8 cellular contexts compared by ENCODE assay signal in genomic region chr4:78644744-78645330, GRCh38.
DNase-seq lines count a peak whose midpoint lies in the region; ATAC-seq and TF ChIP-seq lines count a peak whose summit lies in the region.

No MANE protein-coding gene starts in this region.

- no peaks in the 10 kb centered on the region for H3K9me3 Mint-ChIP-seq in CD8-positive, alpha-beta T cell

- H3K9ac ChIP-seq in rectal smooth muscle tissue (ENCODE audit: low read length) = no peak overlapping the region

- POLR2A ChIA-PET in CD8-positive, alpha-beta T cell (lab: Charles Lee) = interaction anchor here (0.6 kb wide), 3 partner anchors 17 to 121 kb away, joined by 3 to 4 read pairs (median 3); no protein-coding TSS in a partner anchor

- no peaks in the 10 kb centered on the region for H3K27me3 Mint-ChIP-seq in CD8-positive, alpha-beta T cell (ENCODE audit: low read depth)

- peak in 6 of 7 experiments; percentile 1 to 52 (median 28) for DNase-seq in CD8-positive, alpha-beta T cell
- DNase-seq in OCI-M1 (lab: John Stamatoyannopoulos, UW) = peak; percentile 92
- peak; percentile 54 for DNase-seq in activated naive CD4-positive, alpha-beta T cell treated with anti-CD3 and anti-CD28 coated beads, Interleukin-2, amount 50 U/mL, for 16 hours
- peak; percentile 68 to 88 for DNase-seq in cardiac muscle cell (ENCODE audit: low read depth in 1 of 2, low spot score in 1 of 2)
- DNase-seq in HuH-7.5 (ENCODE audit: low spot score) = no peak

- intact Hi-C loops in CD8-positive, alpha-beta T cell (cut with DNase I, micrococcal nuclease) = loop anchor here (1.0 to 2.0 kb wide), 2 partner anchors 219 to 220 kb away; no protein-coding TSS in a partner anchor

- TF ChIP-seq CTCF in CD8-positive, alpha-beta T cell (IDR thresholded peaks at IDR 0.05) = peak; percentile 85
- TF ChIP-seq CTCF in cardiac muscle cell (IDR thresholded peaks at IDR 0.05; ENCODE audit: low read depth, low read length) = peak; percentile 93

- no peak overlapping the region for H3K4me3 ChIP-seq in CD8-positive, alpha-beta T cell (ENCODE audit: low read depth, low read length)
- H3K4me3 ChIP-seq in cardiac muscle cell (no peak overlapping the region), rectal smooth muscle tissue (ENCODE audit: low read length) (no peak overlapping the region)

- H3K4me3 Mint-ChIP-seq in CD8-positive, alpha-beta T cell = no peak overlapping the region

- no peak overlapping the region for H3K27ac ChIP-seq in CD8-positive, alpha-beta T cell (ENCODE audit: low read depth, low read length)
- H3K27ac ChIP-seq in cardiac muscle cell = no peak overlapping the region
- H3K27ac ChIP-seq in rectal smooth muscle tissue (ENCODE audit: low read depth, low read length) = peak overlapping the region; percentile 78

- CTCF ChIA-PET in CD8-positive, alpha-beta T cell (lab: Charles Lee) = interaction anchor here (0.6 to 1.8 kb wide), 8 partner anchors 9 to 822 kb away, joined by 3 to 8 read pairs (median 3); no protein-coding TSS in a partner anchor

- H3K4me1 ChIP-seq in CD8-positive, alpha-beta T cell (ENCODE audit: insufficient read depth, low read length) = no peaks in the 10 kb centered on the region
- H3K4me1 ChIP-seq in cardiac muscle cell (ENCODE audit: low read depth) = no peaks in the 10 kb centered on the region
- peaks cover 9% of the 10 kb centered on the region for H3K4me1 ChIP-seq in rectal smooth muscle tissue (ENCODE audit: control insufficient read depth, insufficient read depth, low read length)

- H3K4me1 Mint-ChIP-seq in CD8-positive, alpha-beta T cell (ENCODE audit: low read depth) = peaks cover 7% of the 10 kb centered on the region

- ATAC-seq in CD8-positive, alpha-beta T cell = peak; percentile 98
- ATAC-seq in GM19023 (IDR thresholded peaks at IDR 0.05; ENCODE audit: unreplicated experiment) (peak; percentile 94), HG03108 (IDR thresholded peaks at IDR 0.05; ENCODE audit: unreplicated experiment) (peak; percentile 70)

- no peaks in the 10 kb centered on the region for H3K27me3 ChIP-seq in CD8-positive, alpha-beta T cell (ENCODE audit: insufficient read depth, low read length)
- H3K27me3 ChIP-seq in cardiac muscle cell (no peaks in the 10 kb centered on the region), rectal smooth muscle tissue (ENCODE audit: control insufficient read depth, insufficient read depth, low read length) (no peaks in the 10 kb centered on the region)

- no peaks in the 10 kb centered on the region for H3K36me3 ChIP-seq in CD8-positive, alpha-beta T cell (ENCODE audit: insufficient read depth, low read length)
- H3K36me3 ChIP-seq in cardiac muscle cell (no peaks in the 10 kb centered on the region), rectal smooth muscle tissue (ENCODE audit: control insufficient read depth, insufficient read depth, low read length) (no peaks in the 10 kb centered on the region)

- H3K36me3 Mint-ChIP-seq in CD8-positive, alpha-beta T cell = no peaks in the 10 kb centered on the region

- H3K9me3 ChIP-seq in CD8-positive, alpha-beta T cell (ENCODE audit: low read length) = no peaks in the 10 kb centered on the region
- H3K9me3 ChIP-seq in cardiac muscle cell (ENCODE audit: low read depth) = no peaks in the 10 kb centered on the region

- no peak overlapping the region for H3K27ac Mint-ChIP-seq in CD8-positive, alpha-beta T cell
